8 cellular contexts compared by ENCODE assay signal in genomic region chr2:68062680-68063387, GRCh38. TPM values are rescaled to one million over a fixed set of nuclear protein-coding genes. Genes with fewer than 3 reads are reported as not detected.
A peak's percentile ranks its signal among the peaks of the same experiment; 100 is the strongest.
DNase-seq lines count a peak whose midpoint lies in the region; ATAC-seq and TF ChIP-seq lines count a peak whose summit lies in the region.

C1D (minus strand) TSS chr2:68063004; CDS start chr2:68047310, 15,694 bp downstream.

- under 1% methylated on average over 19 of the region's 34 CpGs for WGBS in right lobe of liver (ENCODE audit: insufficient coverage, low coverage, low lambda C conversion rate, missing lambda C conversion rate)

- TF ChIP-seq CTCF in CD14-positive monocyte (IDR thresholded peaks at IDR 0.05) (no peak), right lobe of liver (IDR thresholded peaks at IDR 0.05) (no peak)

- peak within 1 kb of the TSS; percentile 87 to 95 for H3K4me3 Mint-ChIP-seq in CD14-positive monocyte
- H3K4me3 Mint-ChIP-seq in activated CD4-positive, alpha-beta memory T cell treated with anti-CD3 and anti-CD28 coated beads for 36 hours = peak within 1 kb of the TSS; percentile 89

- ATAC-seq in GM19397 (IDR thresholded peaks at IDR 0.05; ENCODE audit: unreplicated experiment) (peak; percentile 97), HG03575 (IDR thresholded peaks at IDR 0.05; ENCODE audit: extremely low read depth, insufficient number of reproducible peaks, low FRiP score, unreplicated experiment) (peak; percentile 77), right lobe of liver (peak; percentile 99 to 100 (median 99))

- CTCF ChIA-PET in activated CD4-positive, alpha-beta memory T cell treated with anti-CD3 and anti-CD28 coated beads for 36 hours (lab: Charles Lee) = interaction anchor here (1.0 to 1.3 kb wide), 3 partner anchors 59 to 192 kb away, joined by 3 read pairs; partner anchors contain the start of gene PNO1

- H3K9me3 ChIP-seq in duodenal mucosa (ENCODE audit: control insufficient read depth in 1 of 2, low read length in 2 of 2) (no peaks in the 10 kb centered on the region), right lobe of liver (no peaks in the 10 kb centered on the region)

- DNase-seq in CD14-positive monocyte (ENCODE audit: low spot score) = peak; percentile 92
- DNase-seq in NCI-H82 treated with DMSO at 0.1 percent for 48 hours (lab: John Stamatoyannopoulos, UW; ENCODE audit: unreplicated experiment) = peak; percentile 93
- DNase-seq in activated CD4-positive, alpha-beta memory T cell treated with anti-CD3 and anti-CD28 coated beads for 36 hours = peak; percentile 96
- peak; percentile 95 for DNase-seq in right lobe of liver
- peak; percentile 89 to 94 for DNase-seq in stimulated activated CD4-positive, alpha-beta T cell treated with anti-CD3 and anti-CD28 coated beads, Interleukin-4, amount 100 ng/mL, for 4 hours

- H3K36me3 ChIP-seq in duodenal mucosa (ENCODE audit: control insufficient read depth in 1 of 2, insufficient read depth in 2 of 2, low read length in 2 of 2) = no peaks in the 10 kb centered on the region
- H3K36me3 ChIP-seq in right lobe of liver = no peaks in the 10 kb centered on the region

- POLR2A ChIA-PET in activated CD4-positive, alpha-beta memory T cell treated with anti-CD3 and anti-CD28 coated beads for 36 hours (lab: Charles Lee) = interaction anchor here (0.6 to 1.5 kb wide), 3 partner anchors 8 to 94 kb away, joined by 3 to 5 read pairs (median 3); a partner anchor contains a TSS

- TF ChIP-seq POLR2A in right lobe of liver (IDR thresholded peaks at IDR 0.05) = peak; percentile 66

- H3K27ac ChIP-seq in duodenal mucosa (ENCODE audit: low read depth, low read length) = peak within 1 kb of the TSS; percentile 74
- peak within 1 kb of the TSS; percentile 82 to 90 (median 86) for H3K27ac ChIP-seq in right lobe of liver

- peaks cover 0 to 2% (median 0%) of the 10 kb centered on the region in 7 donors for H3K9me3 Mint-ChIP-seq in CD14-positive monocyte
- no peaks in the 10 kb centered on the region for H3K9me3 Mint-ChIP-seq in activated CD4-positive, alpha-beta memory T cell treated with anti-CD3 and anti-CD28 coated beads for 36 hours

- H3K27me3 Mint-ChIP-seq in CD14-positive monocyte (ENCODE audit: low read depth in 3 of 3) = peaks cover 0 to 3% (median 1%) of the 10 kb centered on the region in 3 donors
- H3K27me3 Mint-ChIP-seq in activated CD4-positive, alpha-beta memory T cell treated with anti-CD3 and anti-CD28 coated beads for 36 hours = no peaks in the 10 kb centered on the region

- H3K9ac ChIP-seq in duodenal mucosa (ENCODE audit: low read depth in 1 of 2, low read length in 2 of 2) = peak within 1 kb of the TSS; percentile 85

- peaks cover 28% of the 10 kb centered on the region for H3K4me1 Mint-ChIP-seq in CD14-positive monocyte
- H3K4me1 Mint-ChIP-seq in activated CD4-positive, alpha-beta memory T cell treated with anti-CD3 and anti-CD28 coated beads for 36 hours (ENCODE audit: low read depth) = peaks cover 37% of the 10 kb centered on the region

- intact Hi-C loops in CD14-positive monocyte (cut with micrococcal nuclease) (loop anchor here in 1 of 2 donors (5.0 to 10.0 kb wide), 2 partner anchors 94 to 192 kb away; partner anchors contain the start of genes PNO1 and PPP3R1), right lobe of liver (cut with DNase I) (no loop called here)
- intact Hi-C loops in activated CD4-positive, alpha-beta memory T cell treated with anti-CD3 and anti-CD28 coated beads for 36 hours (cut with micrococcal nuclease) = loop anchor here (1.0 to 5.0 kb wide), 3 partner anchors 94 to 666 kb away; partner anchors contain the start of genes ETAA1, PNO1 and PPP3R1

- H3K27me3 ChIP-seq in duodenal mucosa (ENCODE audit: control insufficient read depth in 1 of 2, insufficient read depth in 2 of 2, low read length in 2 of 2) (no peaks in the 10 kb centered on the region), right lobe of liver (no peaks in the 10 kb centered on the region)

- H3K4me3 ChIP-seq in duodenal mucosa (ENCODE audit: low read depth in 1 of 2, low read length in 2 of 2) = peak within 1 kb of the TSS; percentile 96 to 98
- peak within 1 kb of the TSS; percentile 72 to 94 (median 81) for H3K4me3 ChIP-seq in right lobe of liver

- peak within 1 kb of the TSS; percentile 97 to 99 (median 99) for H3K27ac Mint-ChIP-seq in CD14-positive monocyte
- peak within 1 kb of the TSS; percentile 92 for H3K27ac Mint-ChIP-seq in activated CD4-positive, alpha-beta memory T cell treated with anti-CD3 and anti-CD28 coated beads for 36 hours

- peaks cover 6 to 7% of the 10 kb centered on the region in 2 donors for H3K36me3 Mint-ChIP-seq in CD14-positive monocyte
- H3K36me3 Mint-ChIP-seq in activated CD4-positive, alpha-beta memory T cell treated with anti-CD3 and anti-CD28 coated beads for 36 hours = no peaks in the 10 kb centered on the region

- H3K4me1 ChIP-seq in duodenal mucosa (ENCODE audit: control insufficient read depth in 1 of 2, insufficient read depth in 2 of 2, low read length in 2 of 2) (peaks cover 13% of the 10 kb centered on the region in 2 donors), right lobe of liver (peaks cover 0 to 19% (median 4%) of the 10 kb centered on the region in 4 donors)

RNA-seq across cellular contexts. Expression of gene C1D, which starts in this region (rescaled TPM):
- 10 to 100 TPM; 49.7 to 58.4 TPM for polyA plus RNA-seq in CD14-positive monocyte
- 10 to 100 TPM; 20.8 to 23.1 TPM for total RNA-seq in activated CD4-positive, alpha-beta memory T cell treated with anti-CD3 and anti-CD28 coated beads for 36 hours
- 10 to 100 TPM in 5 of 6 experiments, 1 to 10 TPM in 1; 7.1 to 42.8 (median 15.0) TPM for total RNA-seq in right lobe of liver

Comparison
In these comparisons a context has a peak if more than half of its experiments do, and no peak if none do; other contexts are left out.
1. Peak in every context shown above with its lines: DNase-seq, ATAC-seq, H3K4me3 ChIP-seq and H3K27ac ChIP-seq.